8 cellular contexts compared by ENCODE assay signal in genomic region chr11:104967493-104968364, GRCh38. TPM values are rescaled to one million over a fixed set of nuclear protein-coding genes. Genes with fewer than 3 reads are reported as not detected.
DNase-seq lines count a peak whose midpoint lies in the region; ATAC-seq and TF ChIP-seq lines count a peak whose summit lies in the region.

No MANE protein-coding gene starts in this region.

- peak overlapping the region; percentile 97 to 98 for H3K9ac ChIP-seq in liver (ENCODE audit: low read depth in 1 of 2, low read length in 2 of 2)

- intact Hi-C loops in aorta (cut with DNase I) = loop anchor here in 1 of 2 donors (5.0 kb wide), 1 partner anchor 70 kb away; the partner anchor contains the start of gene CASP12

- DNase-seq in activated T-cell treated with anti-CD3 and anti-CD28 coated beads, Interleukin-2, amount 50 U/mL, for 72 hours = no peak
- DNase-seq in activated T-cell treated with anti-CD3 and anti-CD28 coated beads, Interleukin-2, amount 50 U/mL, for 1 hour = no peak
- DNase-seq in aorta (no peak), islet precursor cell (no peak), NCI-H1092 (lab: John Stamatoyannopoulos, UW) (no peak)

- ATAC-seq in activated T-cell treated with anti-CD3 and anti-CD28 coated beads, Interleukin-2, amount 50 U/mL, for 72 hours (replicated peaks in 1 of 2) = peak in 1 of 2 donors; percentile 71
- ATAC-seq in HG03280 (IDR thresholded peaks at IDR 0.05; ENCODE audit: unreplicated experiment) (peak; percentile 32), aorta (ENCODE audit: low FRiP score) (no peak)

- peaks cover 33% of the 10 kb centered on the region for H3K4me1 Mint-ChIP-seq in activated T-cell treated with anti-CD3 and anti-CD28 coated beads, Interleukin-2, amount 50 U/mL, for 72 hours (ENCODE audit: low read depth)

- WGBS in adipose tissue, 3 donors = 4 to 9% (median 4%) methylated on average over 11 of the region's 11 CpGs
- WGBS in liver = 16% methylated on average over 11 of the region's 11 CpGs
- 29 to 30% methylated on average over 11 of the region's 11 CpGs for WGBS in aorta, 2 donors

- no peaks in the 10 kb centered on the region for H3K9me3 ChIP-seq in liver (ENCODE audit: control insufficient read depth in 4 of 4, low read length in 3 of 4)
- no peaks in the 10 kb centered on the region for H3K9me3 ChIP-seq in aorta (ENCODE audit: control insufficient read depth, low read length)

- H3K9me3 Mint-ChIP-seq in activated T-cell treated with anti-CD3 and anti-CD28 coated beads, Interleukin-2, amount 50 U/mL, for 72 hours = peaks cover 0 to 9% of the 10 kb centered on the region in 2 donors

- H3K4me1 ChIP-seq in liver (ENCODE audit: control insufficient read depth in 4 of 4, insufficient read depth in 4 of 4, low read length in 3 of 4) = peaks cover 6 to 29% (median 12%) of the 10 kb centered on the region in 4 donors
- peaks cover 3% of the 10 kb centered on the region in 2 donors for H3K4me1 ChIP-seq in aorta (ENCODE audit: control insufficient read depth in 1 of 2, insufficient read depth in 2 of 2, low read length in 2 of 2)

- H3K4me3 ChIP-seq in liver (ENCODE audit: low read depth in 1 of 3, low read length in 3 of 3) (peak overlapping the region; percentile 56 to 93 (median 68)), aorta (ENCODE audit: low read length in 2 of 2) (peak overlapping the region; percentile 97 to 100)

- TF ChIP-seq CTCF in liver (IDR thresholded peaks at IDR 0.05; ENCODE audit: low read depth, low read length, missing input control) = no peak

- H3K36me3 ChIP-seq in liver (ENCODE audit: control insufficient read depth in 4 of 4, insufficient read depth in 3 of 4, low read depth in 1 of 4, low read length in 3 of 4) (no peaks in the 10 kb centered on the region), aorta (ENCODE audit: control insufficient read depth in 1 of 2, insufficient read depth in 2 of 2, low read length in 1 of 2) (no peaks in the 10 kb centered on the region)

- H3K36me3 Mint-ChIP-seq in activated T-cell treated with anti-CD3 and anti-CD28 coated beads, Interleukin-2, amount 50 U/mL, for 72 hours (ENCODE audit: insufficient read depth in 2 of 2) = peaks cover 22 to 23% of the 10 kb centered on the region in 2 donors

- H3K4me3 Mint-ChIP-seq in activated T-cell treated with anti-CD3 and anti-CD28 coated beads, Interleukin-2, amount 50 U/mL, for 72 hours = peak overlapping the region; percentile 83 to 97

- H3K27me3 ChIP-seq in liver (ENCODE audit: control insufficient read depth in 4 of 4, insufficient read depth in 4 of 4, low read length in 3 of 4) (no peaks in the 10 kb centered on the region), aorta (ENCODE audit: control insufficient read depth in 1 of 2, insufficient read depth in 2 of 2, low read length in 1 of 2) (no peaks in the 10 kb centered on the region)

- H3K27ac Mint-ChIP-seq in activated T-cell treated with anti-CD3 and anti-CD28 coated beads, Interleukin-2, amount 50 U/mL, for 72 hours = peak overlapping the region; percentile 98

- H3K27me3 Mint-ChIP-seq in activated T-cell treated with anti-CD3 and anti-CD28 coated beads, Interleukin-2, amount 50 U/mL, for 72 hours (ENCODE audit: low read depth) = no peaks in the 10 kb centered on the region

- peak overlapping the region; percentile 40 for H3K27ac ChIP-seq in adipose tissue (ENCODE audit: low read depth, low read length)
- peak overlapping the region; percentile 85 to 97 for H3K27ac ChIP-seq in liver (ENCODE audit: low read depth in 1 of 2, low read length in 2 of 2)
- peak overlapping the region; percentile 67 to 68 for H3K27ac ChIP-seq in aorta (ENCODE audit: low read depth in 1 of 2, low read length in 2 of 2)

- TF ChIP-seq RAD21 in liver (IDR thresholded peaks at IDR 0.05) = no peak

TF ChIP-seq in liver, 16 proteins besides CTCF, POLR2A, EP300 and RAD21:
- TF ChIP-seq EGR1 (IDR thresholded peaks at IDR 0.05; ENCODE audit: low read depth in 2 of 2) = no peak
- no peak for TF ChIP-seq FOXA2 (IDR thresholded peaks at IDR 0.05)
- TF ChIP-seq, protein P1, sequence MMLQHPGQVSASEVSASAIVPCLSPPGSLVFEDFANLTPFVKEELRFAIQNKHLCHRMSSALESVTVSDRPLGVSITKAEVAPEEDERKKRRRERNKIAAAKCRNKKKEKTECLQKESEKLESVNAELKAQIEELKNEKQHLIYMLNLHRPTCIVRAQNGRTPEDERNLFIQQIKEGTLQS (IDR thresholded peaks at IDR 0.05) = no peak
- no peak for TF ChIP-seq GABPA (IDR thresholded peaks at IDR 0.05 in 1 of 2, conservative IDR thresholded peaks at IDR 0.05 in 1 of 2)
TF ChIP-seq in liver: peak in this region for 0.

RNA-seq across cellular contexts. Expression of gene CASP4, which starts 0.6 kb away (rescaled TPM):
- 10 to 100 TPM; 43.6 to 60.6 TPM for total RNA-seq in activated T-cell treated with anti-CD3 and anti-CD28 coated beads, Interleukin-2, amount 50 U/mL, for 72 hours
- polyA plus RNA-seq in adipose tissue (100 to 1,000 TPM in 1 of 3 donors, 10 to 100 TPM in 2; 68.6 to 105 (median 87.4) TPM), liver (10 to 100 TPM; 15.5 to 29.0 TPM), aorta (10 to 100 TPM; 33.6 to 59.6 TPM)
- total RNA-seq in liver (10 to 100 TPM; 16.3 to 39.0 TPM), aorta (100 to 1,000 TPM in 1 of 2 donors, 10 to 100 TPM in 1; 55.5 to 103 TPM)

RNA-seq across cellular contexts. Expression of gene CASP5, which starts 55.2 kb away (rescaled TPM):
- total RNA-seq in activated T-cell treated with anti-CD3 and anti-CD28 coated beads, Interleukin-2, amount 50 U/mL, for 72 hours = not detected
- polyA plus RNA-seq in adipose tissue (1 to 10 TPM in 1 of 3 donors, under 1 TPM in 2; 0.14 to 1.2 (median 0.51) TPM), liver (under 1 TPM; 0.10 to 0.18 TPM), aorta (under 1 TPM in 1 of 2 donors, not detected in 1; 0.88 TPM)
- total RNA-seq in liver (under 1 TPM; 0.50 to 0.75 TPM), aorta (1 to 10 TPM in 1 of 2 donors, under 1 TPM in 1; 0.88 to 2.0 TPM)

Comparison
In these comparisons a context has a peak if more than half of its experiments do, and no peak if none do; other contexts are left out.
1. H3K27ac ChIP-seq: peak in every context shown above with its lines; median percentile 91 in liver; 68 in aorta; 40 in adipose tissue.